Comparison of ENCODE assay signal across 33 cellular contexts in genomic region chr13:30381049-30381448, GRCh38. TPM values are rescaled to one million over a fixed set of nuclear protein-coding genes. Genes with fewer than 3 reads are reported as not detected.
"Had no signal": no experiment of that assay in that cellular context is flagged by ENCODE, and none has a peak within 500 bp of the region (broad histone marks: within the 10 kb centered on the region; RNA-seq: fewer than 3 reads in every experiment).

No MANE protein-coding gene starts in this region.

- H3K27ac Mint-ChIP-seq: activated CD4-positive, alpha-beta memory T cell treated with anti-CD3 and anti-CD28 coated beads, Interleukin-2, amount 10 ng/mL, durations not matched to agents 7 days and 5 days; activated naive CD4-positive, alpha-beta T cell treated with anti-CD3 and anti-CD28 coated beads for 36 hours; activated naive CD4-positive, alpha-beta T cell treated with anti-CD3 and anti-CD28 coated beads, Interleukin-2, amount 50 U/mL, for 72 hours; activated T-helper 17 cell treated with anti-CD3 and anti-CD28 coated beads, Interleukin-2, amount 50 U/mL, for 72 hours; WTC11 had no signal

- DNase-seq: activated CD4-positive, alpha-beta memory T cell treated with anti-CD3 and anti-CD28 coated beads, Interleukin-2, amount 10 ng/mL, durations not matched to agents 7 days and 5 days; activated CD4-positive, alpha-beta T cell treated with anti-CD3 and anti-CD28 coated beads for 1 hour; activated CD4-positive, alpha-beta T cell treated with anti-CD3 and anti-CD28 coated beads for 4 hours; activated CD4-positive, alpha-beta T cell treated with anti-CD3 and anti-CD28 coated beads, Interleukin-2, amount 10 ng/mL, durations not matched to agents 7 days and 5 days; activated CD4-positive, alpha-beta T cell treated with anti-CD3 and anti-CD28 coated beads, Interleukin-2, amount 50 U/mL, for 4 hours; activated CD8-positive, alpha-beta memory T cell treated with anti-CD3 and anti-CD28 coated beads, Interleukin-2, amount 50 U/mL, for 48 hours; activated effector memory CD4-positive, alpha-beta T cell treated with Interleukin-2 at 50 U/mL for 16 hours; activated gamma-delta T cell treated with Interleukin-2 at 50 U/mL for 16 hours; activated naive CD4-positive, alpha-beta T cell treated with anti-CD3 and anti-CD28 coated beads for 36 hours; activated T-cell treated with anti-CD3 and anti-CD28 coated beads, Interleukin-2, amount 50 U/mL, for 4 hours; adrenal gland; amygdala; aorta; body of pancreas; caudate nucleus; cortex of kidney; effector CD8-positive, alpha-beta T cell; esophagus squamous epithelium; foreskin melanocyte; heart right ventricle; T-helper 2 cell had no signal

- H3K27me3 ChIP-seq: adrenal gland, body of pancreas, esophagus squamous epithelium, gastroesophageal sphincter, heart right ventricle, hepatocyte had no signal

- H3K9me3 Mint-ChIP-seq: activated naive CD4-positive, alpha-beta T cell treated with anti-CD3 and anti-CD28 coated beads for 36 hours; activated naive CD4-positive, alpha-beta T cell treated with anti-CD3 and anti-CD28 coated beads, Interleukin-2, amount 50 U/mL, for 72 hours; activated T-cell treated with anti-CD3 and anti-CD28 coated beads, Interleukin-2, amount 50 U/mL, for 4 hours; activated T-helper 17 cell treated with anti-CD3 and anti-CD28 coated beads, Interleukin-2, amount 50 U/mL, for 72 hours had no signal

- H3K36me3 ChIP-seq: adrenal gland, esophagus squamous epithelium, gastroesophageal sphincter, heart right ventricle had no signal

- H3K4me3 Mint-ChIP-seq: activated CD4-positive, alpha-beta memory T cell treated with anti-CD3 and anti-CD28 coated beads, Interleukin-2, amount 10 ng/mL, durations not matched to agents 7 days and 5 days; activated CD4-positive, alpha-beta T cell treated with anti-CD3 and anti-CD28 coated beads, Interleukin-2, amount 10 ng/mL, durations not matched to agents 7 days and 5 days; activated naive CD4-positive, alpha-beta T cell treated with anti-CD3 and anti-CD28 coated beads for 36 hours; activated T-cell treated with anti-CD3 and anti-CD28 coated beads, Interleukin-2, amount 50 U/mL, for 4 hours; activated T-helper 17 cell treated with anti-CD3 and anti-CD28 coated beads, Interleukin-2, amount 50 U/mL, for 72 hours; WTC11 had no signal

- H3K4me1 ChIP-seq: adrenal gland, body of pancreas, gastroesophageal sphincter had no signal

- ATAC-seq: activated naive CD4-positive, alpha-beta T cell treated with anti-CD3 and anti-CD28 coated beads, Interleukin-2, amount 50 U/mL, for 72 hours; activated T-cell treated with anti-CD3 and anti-CD28 coated beads, Interleukin-2, amount 50 U/mL, for 4 hours; activated T-helper 17 cell treated with anti-CD3 and anti-CD28 coated beads, Interleukin-2, amount 50 U/mL, for 72 hours; body of pancreas; gastroesophageal sphincter; heart right ventricle; WTC11 had no signal

- H3K27ac ChIP-seq: adrenal gland, body of pancreas, epithelial cell of prostate, esophagus squamous epithelium, gastroesophageal sphincter, heart right ventricle, hepatocyte, VCaP had no signal

- H3K9me3 ChIP-seq: adrenal gland, body of pancreas, esophagus squamous epithelium, gastroesophageal sphincter, heart right ventricle had no signal

- H3K4me3 ChIP-seq: adrenal gland, body of pancreas, esophagus squamous epithelium, gastroesophageal sphincter, heart right ventricle, hepatocyte had no signal

- H3K36me3 Mint-ChIP-seq: activated naive CD4-positive, alpha-beta T cell treated with anti-CD3 and anti-CD28 coated beads, Interleukin-2, amount 50 U/mL, for 72 hours; WTC11 had no signal

- H3K27me3 Mint-ChIP-seq: activated CD4-positive, alpha-beta memory T cell treated with anti-CD3 and anti-CD28 coated beads, Interleukin-2, amount 10 ng/mL, durations not matched to agents 7 days and 5 days; activated CD4-positive, alpha-beta T cell treated with anti-CD3 and anti-CD28 coated beads, Interleukin-2, amount 10 ng/mL, durations not matched to agents 7 days and 5 days; activated T-helper 17 cell treated with anti-CD3 and anti-CD28 coated beads, Interleukin-2, amount 50 U/mL, for 72 hours had no signal

RNA-seq across cellular contexts. Expression of gene UBE2L5, which starts 41.2 kb away (rescaled TPM):
- total RNA-seq: activated naive CD4-positive, alpha-beta T cell treated with anti-CD3 and anti-CD28 coated beads for 36 hours; activated T-cell treated with anti-CD3 and anti-CD28 coated beads, Interleukin-2, amount 50 U/mL, for 4 hours; activated T-helper 17 cell treated with anti-CD3 and anti-CD28 coated beads, Interleukin-2, amount 50 U/mL, for 72 hours; body of pancreas; chondrocyte; dermis microvascular lymphatic vessel endothelial cell; endothelial cell of umbilical vein; fibroblast of lung; fibroblast of villous mesenchyme; hepatocyte had no signal
- polyA plus RNA-seq: endothelial cell of umbilical vein, hepatocyte had no signal
